Comparison of ENCODE assay signal across 21 cellular contexts in the genomic region with DNA sequence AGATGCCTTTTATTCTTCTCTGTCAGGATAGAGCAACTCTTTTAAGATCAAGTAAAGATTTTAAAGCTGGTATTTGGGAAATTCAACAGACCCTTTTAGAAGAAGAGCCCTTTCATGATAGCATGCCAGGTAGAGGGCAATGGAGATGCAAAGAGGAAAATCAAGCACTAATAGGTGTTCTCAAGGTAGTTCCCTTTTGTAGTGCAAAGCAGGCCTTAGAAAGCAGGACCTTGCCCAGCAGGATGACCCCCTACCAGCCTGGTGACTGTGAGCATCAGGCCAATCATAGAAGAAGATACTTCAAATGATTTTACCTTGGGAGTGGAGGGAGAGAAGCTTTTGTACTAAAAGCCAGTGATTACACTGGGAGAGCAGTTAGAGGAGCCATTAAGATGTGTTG.
"Had no signal": no experiment of that assay in that cellular context is flagged by ENCODE, and none has a peak within 500 bp of the region (broad histone marks: within the 10 kb centered on the region; RNA-seq: fewer than 3 reads in every experiment).

No MANE protein-coding gene starts in this region.

- H3K4me1 ChIP-seq: ascending aorta, foreskin keratinocyte, lower lobe of right lung had no signal

- H3K27ac Mint-ChIP-seq: activated naive CD8-positive, alpha-beta T cell; dendritic cell treated with granulocyte-macrophage colony-stimulating factor and Interleukin-4, amounts not matched to agents 40 ng/mL and 50 ng/mL, for 4 days; naive B cell; stimulated activated effector memory CD8-positive, alpha-beta T cell treated with anti-CD3 and anti-CD28 coated beads, Interleukin-12 subunit alpha, Interleukin-12 subunit beta, amount 100 ng/mL, for 72 hours; stimulated activated naive CD8-positive, alpha-beta T cell treated with anti-CD3 and anti-CD28 coated beads, Interleukin-15, amount 100 ng/mL, for 72 hours; T-helper 2 cell treated with Interferon-gamma antibody and Interleukin-4, amounts not matched to agents 5 μg/mL and 100 μg/mL, for 36 hours had no signal

- H3K27me3 Mint-ChIP-seq: activated naive CD8-positive, alpha-beta T cell; dendritic cell treated with granulocyte-macrophage colony-stimulating factor and Interleukin-4, amounts not matched to agents 40 ng/mL and 50 ng/mL, for 4 days; naive B cell; stimulated activated naive CD8-positive, alpha-beta T cell treated with anti-CD3 and anti-CD28 coated beads, Interleukin-15, amount 100 ng/mL, for 72 hours had no signal

- H3K4me1 Mint-ChIP-seq: naive B cell; neural crest cell; stimulated activated effector memory CD8-positive, alpha-beta T cell treated with anti-CD3 and anti-CD28 coated beads, Interleukin-12 subunit alpha, Interleukin-12 subunit beta, amount 100 ng/mL, for 72 hours; stimulated activated naive CD8-positive, alpha-beta T cell treated with anti-CD3 and anti-CD28 coated beads, Interleukin-15, amount 100 ng/mL, for 72 hours had no signal

- H3K27me3 ChIP-seq: adrenal gland, ascending aorta, brain microvascular endothelial cell, foreskin keratinocyte, tibial artery had no signal

- H3K36me3 Mint-ChIP-seq: activated naive CD8-positive, alpha-beta T cell; naive B cell; stimulated activated effector memory CD8-positive, alpha-beta T cell treated with anti-CD3 and anti-CD28 coated beads, Interleukin-12 subunit alpha, Interleukin-12 subunit beta, amount 100 ng/mL, for 72 hours had no signal

- ATAC-seq: foreskin keratinocyte; sciatic nerve; stimulated activated effector memory CD8-positive, alpha-beta T cell treated with anti-CD3 and anti-CD28 coated beads, Interleukin-12 subunit alpha, Interleukin-12 subunit beta, amount 100 ng/mL, for 72 hours; stimulated activated naive CD8-positive, alpha-beta T cell treated with anti-CD3 and anti-CD28 coated beads, Interleukin-15, amount 100 ng/mL, for 72 hours had no signal

- H3K27ac ChIP-seq: adrenal gland, ascending aorta, brain microvascular endothelial cell, foreskin keratinocyte, lower lobe of right lung, tibial artery had no signal

- H3K4me3 Mint-ChIP-seq: activated naive CD8-positive, alpha-beta T cell; dendritic cell treated with granulocyte-macrophage colony-stimulating factor and Interleukin-4, amounts not matched to agents 40 ng/mL and 50 ng/mL, for 4 days; naive B cell; neural crest cell; stimulated activated effector memory CD8-positive, alpha-beta T cell treated with anti-CD3 and anti-CD28 coated beads, Interleukin-12 subunit alpha, Interleukin-12 subunit beta, amount 100 ng/mL, for 72 hours; stimulated activated naive CD8-positive, alpha-beta T cell treated with anti-CD3 and anti-CD28 coated beads, Interleukin-15, amount 100 ng/mL, for 72 hours; T-helper 2 cell treated with Interferon-gamma antibody and Interleukin-4, amounts not matched to agents 5 μg/mL and 100 μg/mL, for 36 hours had no signal

- H3K9me3 ChIP-seq: adrenal gland, ascending aorta, lower lobe of right lung, tibial artery had no signal

- H3K9me3 Mint-ChIP-seq: dendritic cell treated with granulocyte-macrophage colony-stimulating factor and Interleukin-4, amounts not matched to agents 40 ng/mL and 50 ng/mL, for 4 days; neural crest cell had no signal

- H3K4me3 ChIP-seq: ascending aorta, lower lobe of right lung, tibial artery had no signal

- FAIRE-seq: kidney, small intestine had no signal

- H3K36me3 ChIP-seq: adrenal gland, ascending aorta, brain microvascular endothelial cell, lower lobe of right lung, tibial artery had no signal

- DNase-seq: activated CD4-positive, CD25-positive, alpha-beta regulatory T cell treated with anti-CD3 and anti-CD28 coated beads, Interleukin-2, amount 50 U/mL, for 72 hours; activated T-cell treated with anti-CD3 and anti-CD28 coated beads, Interleukin-2, amount 50 U/mL, for 1 hour; adrenal gland; brain microvascular endothelial cell; caudate nucleus; effector CD4-positive, alpha-beta T cell; foreskin keratinocyte; kidney; lower lobe of right lung; naive B cell; small intestine; stimulated activated CD4-positive, alpha-beta T cell treated with anti-CD3 and anti-CD28 coated beads, Interleukin-2, amount 100 ng/mL, for 24 hours; stimulated activated naive CD8-positive, alpha-beta T cell treated with anti-CD3 and anti-CD28 coated beads, Interleukin-15, amount 100 ng/mL, for 72 hours; tibial artery had no signal
